10 cellular contexts compared by ENCODE assay signal in the genomic region with DNA sequence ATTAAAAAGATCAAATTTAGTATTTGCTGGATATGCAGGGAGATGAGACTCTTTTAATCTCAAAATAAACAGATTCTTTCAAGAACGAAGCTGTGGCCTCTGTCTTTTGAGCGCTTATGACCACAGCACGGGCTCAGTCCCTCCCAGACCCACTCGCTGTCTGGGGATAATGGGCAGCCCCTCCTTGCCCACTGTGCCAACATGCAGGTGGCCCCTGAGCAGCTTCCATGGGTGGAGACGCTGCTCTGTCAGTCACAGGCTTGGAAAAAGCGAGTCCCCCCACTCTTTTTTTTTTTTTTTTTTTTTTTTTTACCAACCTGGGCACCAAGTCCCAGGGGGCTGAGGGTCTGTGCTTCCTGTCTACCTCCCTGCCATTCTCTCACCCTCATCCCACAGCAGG.
DNase-seq lines count a peak whose midpoint lies in the region; ATAC-seq and TF ChIP-seq lines count a peak whose summit lies in the region.
"Had no signal": no experiment of that assay in that cellular context is flagged by ENCODE, and none has a peak within 500 bp of the region (broad histone marks: within the 10 kb centered on the region; RNA-seq: fewer than 3 reads in every experiment).

No MANE protein-coding gene starts in this region.

- WGBS in lung, 2 donors = 88 to 95% methylated on average over 6 of the region's 6 CpGs
- 57 to 63% methylated on average over 6 of the region's 6 CpGs for WGBS in tibial nerve, 2 donors

- H3K4me3 ChIP-seq in lung = no peak overlapping the region
- no peak overlapping the region for H3K4me3 ChIP-seq in tibial nerve

- TF ChIP-seq CTCF in brain (conservative IDR thresholded peaks at IDR 0.05) (no peak), lung (IDR thresholded peaks at IDR 0.05; ENCODE audit: control extremely low read depth, extremely low read depth) (no peak), tibial nerve (IDR thresholded peaks at IDR 0.05) (no peak)

- H3K36me3 Mint-ChIP-seq in T-helper 2 cell treated with Interferon-gamma antibody and Interleukin-4, amounts not matched to agents 5 μg/mL and 100 μg/mL, for 36 hours (ENCODE audit: low read depth) = peaks cover 1% of the 10 kb centered on the region
- H3K36me3 Mint-ChIP-seq in brain = no peaks in the 10 kb centered on the region

- DNase-seq in T-helper 2 cell treated with Interferon-gamma antibody and Interleukin-4, amounts not matched to agents 5 μg/mL and 100 μg/mL, for 36 hours (ENCODE audit: low spot score) = no peak
- DNase-seq in T-helper 2 cell (no peak), lung (ENCODE audit: low spot score) (no peak), tibial nerve (ENCODE audit: low spot score in 2 of 2) (no peak), NCI-H526 treated with DMSO at 0.1 percent for 48 hours (lab: John Stamatoyannopoulos, UW) (no peak), NCI-H2029 treated with DMSO at 0.1 percent for 48 hours (lab: John Stamatoyannopoulos, UW) (no peak)
- DNase-seq: NCI-H446; stimulated activated naive CD4-positive, alpha-beta T cell treated with Interleukin-2 at 50 U/mL for 16 hours had no signal

- no peak for TF ChIP-seq EP300 in tibial nerve (IDR thresholded peaks at IDR 0.05)

- H3K36me3 ChIP-seq in lung (ENCODE audit: control insufficient read depth in 2 of 2, insufficient read depth in 2 of 2, low read length in 2 of 2) (peaks cover 0 to 20% of the 10 kb centered on the region in 2 donors), tibial nerve (peaks cover 0 to 7% (median 0%) of the 10 kb centered on the region in 3 donors)

- H3K9me3 ChIP-seq in lung (ENCODE audit: control insufficient read depth in 2 of 2, insufficient read depth in 1 of 2, low read length in 1 of 2) (no peaks in the 10 kb centered on the region), tibial nerve (no peaks in the 10 kb centered on the region)

- peak overlapping the region; percentile 82 for H3K27ac Mint-ChIP-seq in T-helper 2 cell treated with Interferon-gamma antibody and Interleukin-4, amounts not matched to agents 5 μg/mL and 100 μg/mL, for 36 hours
- H3K27ac Mint-ChIP-seq in brain = peak overlapping the region in 3 of 5 experiments; percentile 81 to 85 (median 84)

- TF ChIP-seq POLR2A in tibial nerve (IDR thresholded peaks at IDR 0.05) = no peak

- H3K4me1 Mint-ChIP-seq in T-helper 2 cell treated with Interferon-gamma antibody and Interleukin-4, amounts not matched to agents 5 μg/mL and 100 μg/mL, for 36 hours (ENCODE audit: low read depth) = peaks cover 9% of the 10 kb centered on the region
- peaks cover 32% of the 10 kb centered on the region for H3K4me1 Mint-ChIP-seq in brain

- no peaks in the 10 kb centered on the region for H3K9me3 Mint-ChIP-seq in T-helper 2 cell treated with Interferon-gamma antibody and Interleukin-4, amounts not matched to agents 5 μg/mL and 100 μg/mL, for 36 hours
- peaks cover 0 to 4% (median 0%) of the 10 kb centered on the region in 5 experiments for H3K9me3 Mint-ChIP-seq in brain

- ATAC-seq in lung (ENCODE audit: insufficient read depth, low FRiP score) (no peak), GM18873 (IDR thresholded peaks at IDR 0.05; ENCODE audit: low FRiP score, unreplicated experiment) (no peak)

- peak overlapping the region; percentile 26 to 40 for H3K27ac ChIP-seq in lung (ENCODE audit: low read depth in 1 of 2, low read length in 1 of 2)
- H3K27ac ChIP-seq in tibial nerve = peak overlapping the region; percentile 58 to 88 (median 80)

- H3K4me1 ChIP-seq in lung (ENCODE audit: control insufficient read depth in 2 of 2, insufficient read depth in 2 of 2, low read length in 2 of 2) (peaks cover 0 to 6% of the 10 kb centered on the region in 2 donors), tibial nerve (peaks cover 0 to 76% (median 49%) of the 10 kb centered on the region in 4 donors)

- H3K27me3 ChIP-seq in lung (ENCODE audit: control insufficient read depth, insufficient read depth) (no peaks in the 10 kb centered on the region), tibial nerve (no peaks in the 10 kb centered on the region)

- no peak overlapping the region for H3K4me3 Mint-ChIP-seq in T-helper 2 cell treated with Interferon-gamma antibody and Interleukin-4, amounts not matched to agents 5 μg/mL and 100 μg/mL, for 36 hours
- no peak overlapping the region for H3K4me3 Mint-ChIP-seq in brain

- H3K27me3 Mint-ChIP-seq in T-helper 2 cell treated with Interferon-gamma antibody and Interleukin-4, amounts not matched to agents 5 μg/mL and 100 μg/mL, for 36 hours (ENCODE audit: low read depth) = peaks cover 3% of the 10 kb centered on the region
- H3K27me3 Mint-ChIP-seq in brain = peaks cover 12% of the 10 kb centered on the region
